26 cellular contexts compared by ENCODE assay signal in the genomic region with DNA sequence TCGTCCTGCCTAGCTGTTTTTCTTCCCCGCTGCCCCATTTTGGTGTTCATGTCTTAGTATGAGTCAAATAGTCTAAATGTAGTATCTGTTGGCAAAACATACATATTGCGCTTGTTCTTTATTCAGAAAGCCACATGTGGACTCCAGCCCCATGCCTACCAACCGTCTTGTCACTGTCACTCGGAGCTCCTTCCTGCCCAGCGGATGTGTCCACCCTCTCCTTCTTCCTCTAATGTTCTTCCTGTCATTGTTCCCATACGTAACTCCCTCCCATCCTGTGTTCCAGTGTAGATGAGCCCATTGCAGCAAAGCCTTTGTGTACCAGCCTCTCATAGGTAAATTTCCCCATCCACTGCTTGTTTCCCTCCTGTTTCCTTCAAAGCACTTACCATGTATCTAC.
"Had no signal": no experiment of that assay in that cellular context is flagged by ENCODE, and none has a peak within 500 bp of the region (broad histone marks: within the 10 kb centered on the region; RNA-seq: fewer than 3 reads in every experiment).

No MANE protein-coding gene starts in this region.

- H3K9me3 Mint-ChIP-seq: endodermal cell; mesothelial cell of epicardium; naive B cell; nephron; neural progenitor cell; stimulated activated naive B cell treated with anti-CD40 and anti-IgM and Interleukin-4, amounts not matched to agents 10 μg/mL and 1 μg/mL and 100 μg/mL, for 72 hours; stimulated activated naive CD8-positive, alpha-beta T cell treated with anti-CD3 and anti-CD28 coated beads, Interleukin-15, Interleukin-2, amounts not matched to agents 100 ng/mL and 50 ng/mL, for 24 hours had no signal

- H3K27ac Mint-ChIP-seq: endodermal cell; mesothelial cell of epicardium; naive B cell; nephron; neural progenitor cell; stimulated activated naive B cell treated with anti-CD40 and anti-IgM and Interleukin-4, amounts not matched to agents 10 μg/mL and 1 μg/mL and 100 μg/mL, for 72 hours; stimulated activated naive CD8-positive, alpha-beta T cell treated with anti-CD3 and anti-CD28 coated beads, Interleukin-15, Interleukin-2, amounts not matched to agents 100 ng/mL and 50 ng/mL, for 24 hours had no signal

- H3K4me1 ChIP-seq: breast epithelium, prostate gland, transverse colon had no signal

- H3K27ac ChIP-seq: breast epithelium, esophagus squamous epithelium, neural progenitor cell, prostate gland, suprapubic skin, transverse colon had no signal

- DNase-seq: cerebellar nuclear complex; cortex of kidney; effector CD8-positive, alpha-beta T cell; endodermal cell; erythroblast; esophagus squamous epithelium; foreskin melanocyte; glutamatergic neuron; lower lobe of right lung; mesenchymal stem cell; mucosa of descending colon; naive B cell; right cardiac atrium; stimulated activated CD4-positive, alpha-beta T cell treated with anti-CD3 and anti-CD28 coated beads, Interleukin-15, amount 100 ng/mL, for 24 hours; stimulated activated CD4-positive, alpha-beta T cell treated with anti-CD3 and anti-CD28 coated beads, Interleukin-2, amount 100 ng/mL, for 48 hours; stimulated activated naive B cell treated with anti-CD40 and anti-IgM and Interleukin-4, amounts not matched to agents 10 μg/mL and 1 μg/mL and 100 μg/mL, for 72 hours; transverse colon had no signal

- H3K4me3 ChIP-seq: breast epithelium, esophagus squamous epithelium, lower lobe of right lung, mucosa of descending colon, neural progenitor cell, prostate gland, skin epidermis, suprapubic skin, transverse colon had no signal

- ATAC-seq: left lobe of liver; lower lobe of right lung; mucosa of descending colon; stimulated activated naive B cell treated with anti-CD40 and anti-IgM and Interleukin-4, amounts not matched to agents 10 μg/mL and 1 μg/mL and 100 μg/mL, for 72 hours had no signal

- H3K36me3 ChIP-seq: breast epithelium, esophagus squamous epithelium, lower lobe of right lung, neural progenitor cell, prostate gland, suprapubic skin, transverse colon had no signal

- H3K4me1 Mint-ChIP-seq: naive B cell; stimulated activated naive B cell treated with anti-CD40 and anti-IgM and Interleukin-4, amounts not matched to agents 10 μg/mL and 1 μg/mL and 100 μg/mL, for 72 hours had no signal

- H3K36me3 Mint-ChIP-seq: mesothelial cell of epicardium; naive B cell; neural progenitor cell; stimulated activated naive B cell treated with anti-CD40 and anti-IgM and Interleukin-4, amounts not matched to agents 10 μg/mL and 1 μg/mL and 100 μg/mL, for 72 hours had no signal

- H3K9me3 ChIP-seq: breast epithelium, esophagus squamous epithelium, lower lobe of right lung, mucosa of descending colon, prostate gland, suprapubic skin, transverse colon had no signal

- H3K27me3 ChIP-seq: breast epithelium, esophagus squamous epithelium, neural progenitor cell, suprapubic skin, transverse colon had no signal

- H2AFZ ChIP-seq: neural progenitor cell had no signal

- H3K9ac ChIP-seq: neural progenitor cell had no signal

- H3K4me2 ChIP-seq: neural progenitor cell had no signal

- H3K4me3 Mint-ChIP-seq: endodermal cell; mesothelial cell of epicardium; naive B cell; nephron; neural progenitor cell; stimulated activated naive B cell treated with anti-CD40 and anti-IgM and Interleukin-4, amounts not matched to agents 10 μg/mL and 1 μg/mL and 100 μg/mL, for 72 hours; stimulated activated naive CD8-positive, alpha-beta T cell treated with anti-CD3 and anti-CD28 coated beads, Interleukin-15, Interleukin-2, amounts not matched to agents 100 ng/mL and 50 ng/mL, for 24 hours had no signal
